23 cellular contexts compared by ENCODE assay signal in genomic region chr2:47360283-47360682, GRCh38. TPM values are rescaled to one million over a fixed set of nuclear protein-coding genes. Genes with fewer than 3 reads are reported as not detected.
"Had no signal": no experiment of that assay in that cellular context is flagged by ENCODE, and none has a peak within 500 bp of the region (broad histone marks: within the 10 kb centered on the region; RNA-seq: fewer than 3 reads in every experiment).

No MANE protein-coding gene starts in this region.

- H3K36me3 ChIP-seq: ascending aorta, brain microvascular endothelial cell, left lung, ovary, right atrium auricular region, thyroid gland had no signal

- H3K27ac Mint-ChIP-seq: activated CD8-positive, alpha-beta T cell treated with anti-CD3 and anti-CD28 coated beads, Interleukin-2, amount 10 ng/mL, durations not matched to agents 7 days and 5 days; activated naive CD4-positive, alpha-beta T cell treated with anti-CD3 and anti-CD28 coated beads, Interleukin-2, amount 50 U/mL, for 72 hours; activated T-helper 1 cell treated with anti-CD3 and anti-CD28 coated beads, Interleukin-12 subunit alpha, Interleukin-12 subunit beta, Interleukin-2, Interleukin-4 antibody, amounts not matched to agents 30 ng/mL and 10 ng/mL and 1 ng/mL, durations not matched to agents 14 hours and 24 hours and 36 hours; natural killer cell treated with Interleukin-12 subunit alpha and Interleukin-12 subunit beta and Interleukin-15 and Interleukin-18, amount 100 ng/mL, for 72 hours; stimulated activated naive CD8-positive, alpha-beta T cell treated with anti-CD3 and anti-CD28 coated beads, Interleukin-15, Interleukin-2, amounts not matched to agents 100 ng/mL and 50 ng/mL, for 24 hours had no signal

- H3K27ac ChIP-seq: ascending aorta, brain microvascular endothelial cell, left lung, ovary, psoas muscle, right atrium auricular region, thyroid gland had no signal

- H3K27me3 ChIP-seq: ascending aorta, brain microvascular endothelial cell, left lung, ovary, right atrium auricular region, thyroid gland had no signal

- ATAC-seq: activated CD8-positive, alpha-beta T cell treated with anti-CD3 and anti-CD28 coated beads, Interleukin-2, amount 10 ng/mL, durations not matched to agents 7 days and 5 days; left lung; natural killer cell treated with Interleukin-12 subunit alpha and Interleukin-12 subunit beta and Interleukin-15 and Interleukin-18, amount 100 ng/mL, for 72 hours; psoas muscle had no signal

- FAIRE-seq: kidney had no signal

- H3K9me3 Mint-ChIP-seq: activated naive CD4-positive, alpha-beta T cell treated with anti-CD3 and anti-CD28 coated beads, Interleukin-2, amount 50 U/mL, for 72 hours; activated T-helper 1 cell treated with anti-CD3 and anti-CD28 coated beads, Interleukin-12 subunit alpha, Interleukin-12 subunit beta, Interleukin-2, Interleukin-4 antibody, amounts not matched to agents 30 ng/mL and 10 ng/mL and 1 ng/mL, durations not matched to agents 14 hours and 24 hours and 36 hours; central memory CD8-positive, alpha-beta T cell; natural killer cell treated with Interleukin-12 subunit alpha and Interleukin-12 subunit beta and Interleukin-15 and Interleukin-18, amount 100 ng/mL, for 72 hours; stimulated activated naive CD8-positive, alpha-beta T cell treated with anti-CD3 and anti-CD28 coated beads, Interleukin-15, Interleukin-2, amounts not matched to agents 100 ng/mL and 50 ng/mL, for 24 hours had no signal

- H3K9me3 ChIP-seq: ascending aorta, left lung, ovary, psoas muscle, right atrium auricular region, thyroid gland had no signal

- H3K4me1 ChIP-seq: left lung, psoas muscle, right atrium auricular region had no signal

- H3K4me3 Mint-ChIP-seq: activated CD8-positive, alpha-beta T cell treated with anti-CD3 and anti-CD28 coated beads, Interleukin-2, amount 10 ng/mL, durations not matched to agents 7 days and 5 days; activated T-helper 1 cell treated with anti-CD3 and anti-CD28 coated beads, Interleukin-12 subunit alpha, Interleukin-12 subunit beta, Interleukin-2, Interleukin-4 antibody, amounts not matched to agents 30 ng/mL and 10 ng/mL and 1 ng/mL, durations not matched to agents 14 hours and 24 hours and 36 hours; central memory CD8-positive, alpha-beta T cell; natural killer cell treated with Interleukin-12 subunit alpha and Interleukin-12 subunit beta and Interleukin-15 and Interleukin-18, amount 100 ng/mL, for 72 hours; stimulated activated naive CD8-positive, alpha-beta T cell treated with anti-CD3 and anti-CD28 coated beads, Interleukin-15, Interleukin-2, amounts not matched to agents 100 ng/mL and 50 ng/mL, for 24 hours had no signal

- DNase-seq: activated CD4-positive, alpha-beta T cell treated with anti-CD3 and anti-CD28 coated beads for 1 hour; activated CD4-positive, alpha-beta T cell treated with anti-CD3 and anti-CD28 coated beads, Interleukin-2, amount 50 U/mL, for 1 hour; activated CD8-positive, alpha-beta T cell treated with anti-CD3 and anti-CD28 coated beads, Interleukin-2, amount 10 ng/mL, durations not matched to agents 7 days and 5 days; activated gamma-delta T cell treated with Interleukin-2 at 50 U/mL for 16 hours; cortex of kidney; kidney; left lung; ovary; psoas muscle; stimulated activated CD4-positive, alpha-beta T cell treated with anti-CD3 and anti-CD28 coated beads, Interleukin-12 subunit alpha, Interleukin-12 subunit beta, amount 100 ng/mL, for 4 hours; substantia nigra; T-helper 9 cell; thyroid gland had no signal

- H3K4me3 ChIP-seq: ascending aorta, left lung, lung, ovary, psoas muscle, right atrium auricular region, thyroid gland had no signal

- H3K4me1 Mint-ChIP-seq: central memory CD8-positive, alpha-beta T cell had no signal

- H3K36me3 Mint-ChIP-seq: activated naive CD4-positive, alpha-beta T cell treated with anti-CD3 and anti-CD28 coated beads, Interleukin-2, amount 50 U/mL, for 72 hours; natural killer cell treated with Interleukin-12 subunit alpha and Interleukin-12 subunit beta and Interleukin-15 and Interleukin-18, amount 100 ng/mL, for 72 hours had no signal

RNA-seq across cellular contexts. Expression of gene EPCAM, which starts 8.8 kb away (rescaled TPM):
- total RNA-seq: activated CD8-positive, alpha-beta T cell treated with anti-CD3 and anti-CD28 coated beads, Interleukin-2, amount 10 ng/mL, durations not matched to agents 7 days and 5 days; ascending aorta; T-helper 1 cell treated with Interleukin-12 subunit alpha and Interleukin-12 subunit beta and Interleukin-4 antibody, amounts not matched to agents 30 ng/mL and 1 ng/mL, for 36 hours had no signal
